ENCODE assay signal across 18 cellular contexts in genomic region chr11:112459001-112459400, GRCh38.
DNase-seq lines count a peak whose midpoint lies in the region; ATAC-seq and TF ChIP-seq lines count a peak whose summit lies in the region.
"Had no signal": no experiment of that assay in that cellular context is flagged by ENCODE, and none has a peak within 500 bp of the region (broad histone marks: within the 10 kb centered on the region; RNA-seq: fewer than 3 reads in every experiment).

No MANE protein-coding gene starts in this region.

- peak overlapping the region; percentile 50; the same call in 1 of the 2 replicates for H3K27ac ChIP-seq in ACC112 (ENCODE audit: low read depth, low read length)
- H3K27ac ChIP-seq in SU-DHL-6 (ENCODE audit: low read depth, low read length) = no peak overlapping the region
- H3K27ac ChIP-seq: heart left ventricle, left ventricle myocardium inferior, uterus had no signal

- H3K9ac ChIP-seq in SU-DHL-6 (ENCODE audit: low read length) = no peak overlapping the region

- H3K9me2 ChIP-seq in SU-DHL-6 (replicated peaks; ENCODE audit: insufficient read depth, low read length) = no peaks in the 10 kb centered on the region

- no peak for TF ChIP-seq CTCF in HFFc6 (IDR thresholded peaks at IDR 0.05)
- no peak for TF ChIP-seq CTCF in SU-DHL-6 (IDR thresholded peaks at IDR 0.05; ENCODE audit: insufficient read depth, low read length, poor library complexity, severe bottlenecking)
- TF ChIP-seq CTCF in fibroblast of villous mesenchyme (IDR thresholded peaks at IDR 0.05; ENCODE audit: insufficient read depth, low read depth, low read length) = no peak

- H3K79me2 ChIP-seq in ACC112 (ENCODE audit: control insufficient read depth, insufficient read depth, low read length, unreplicated experiment) = no peaks in the 10 kb centered on the region
- no peaks in the 10 kb centered on the region for H3K79me2 ChIP-seq in SU-DHL-6 (ENCODE audit: insufficient read depth, low read length)

- H3K4me1 Mint-ChIP-seq in HFFc6 (ENCODE audit: low read depth) = peaks cover 24% of the 10 kb centered on the region
- H3K4me1 Mint-ChIP-seq: B cell had no signal

- H4K20me1 ChIP-seq in SU-DHL-6 (ENCODE audit: low read depth, low read length) = no peaks in the 10 kb centered on the region

- DNase-seq in HFFc6 (no peak), fibroblast of villous mesenchyme (ENCODE audit: low read depth) (peak; percentile 38), NCI-H1092 (lab: John Stamatoyannopoulos, UW) (no peak), SKM-1 treated with dmso at 0.1 percent for 144 hours (lab: John Stamatoyannopoulos, UW; ENCODE audit: unreplicated experiment) (no peak), NCI-H1694 (lab: John Stamatoyannopoulos, UW) (no peak)
- DNase-seq: activated CD4-positive, alpha-beta T cell treated with anti-CD3 and anti-CD28 coated beads for 1 hour; activated T-cell treated with anti-CD3 and anti-CD28 coated beads, Interleukin-2, amount 50 U/mL, for 48 hours; anterior cingulate cortex; GF-D8; heart left ventricle; Kasumi-1; left ventricle myocardium inferior; NCI-H2227 treated with DMSO at 0.1 percent for 48 hours; uterus had no signal

- no peaks in the 10 kb centered on the region for H3K36me3 Mint-ChIP-seq in HFFc6 (ENCODE audit: low read depth)

- no peaks in the 10 kb centered on the region for H3F3A ChIP-seq in SU-DHL-6 (ENCODE audit: insufficient read depth)

- H2AFZ ChIP-seq in ACC112 (ENCODE audit: low read length, unreplicated experiment) (peak overlapping the region; percentile 98), SU-DHL-6 (ENCODE audit: low read depth, low read length, severe bottlenecking) (no peak overlapping the region)

- H3K27me3 ChIP-seq in ACC112 (ENCODE audit: insufficient read depth, low read length) = no peaks in the 10 kb centered on the region
- 0 out of 2 replicates have a peak, but pooled peaks cover 5% of the 10 kb centered on the region for H3K27me3 ChIP-seq in SU-DHL-6 (ENCODE audit: low read length)
- H3K27me3 ChIP-seq: heart left ventricle, uterus had no signal

- H3K9me3 Mint-ChIP-seq in HFFc6 = no peaks in the 10 kb centered on the region

- H3K4me2 ChIP-seq in SU-DHL-6 (ENCODE audit: low read depth, low read length, poor library complexity, severe bottlenecking) = peak overlapping the region; percentile 49

- peak overlapping the region; percentile 94 for H3K4me3 Mint-ChIP-seq in HFFc6
- H3K4me3 Mint-ChIP-seq: B cell had no signal

- peak overlapping the region; percentile 80 for H3K27ac Mint-ChIP-seq in HFFc6
- H3K27ac Mint-ChIP-seq: B cell had no signal

- H3K4me3 ChIP-seq in ACC112 (ENCODE audit: low read depth, low read length) (peak overlapping the region; percentile 81), SU-DHL-6 (ENCODE audit: insufficient read depth, low read length, poor library complexity, severe bottlenecking) (peak overlapping the region; percentile 14), fibroblast of villous mesenchyme (ENCODE audit: low read depth, low read length) (peak overlapping the region; percentile 37)
- H3K4me3 ChIP-seq: heart left ventricle, left ventricle myocardium inferior, uterus had no signal

- no peaks in the 10 kb centered on the region for H3K4me1 ChIP-seq in ACC112 (ENCODE audit: control insufficient read depth, insufficient read depth, low read length, unreplicated experiment)
- H3K4me1 ChIP-seq: left ventricle myocardium inferior, uterus had no signal

- no peaks in the 10 kb centered on the region for H3K27me3 Mint-ChIP-seq in HFFc6 (ENCODE audit: insufficient read depth)
- H3K27me3 Mint-ChIP-seq: B cell had no signal

- no peaks in the 10 kb centered on the region for H3K36me3 ChIP-seq in ACC112 (ENCODE audit: insufficient read depth, low read length)
- no peaks in the 10 kb centered on the region for H3K36me3 ChIP-seq in SU-DHL-6 (ENCODE audit: low read length)
- H3K36me3 ChIP-seq: heart left ventricle, left ventricle myocardium inferior, uterus had no signal

- no peak for ATAC-seq in GM18520 (IDR thresholded peaks at IDR 0.05; ENCODE audit: unreplicated experiment)
- ATAC-seq: heart left ventricle had no signal

- H3K9me3 ChIP-seq in SU-DHL-6 (ENCODE audit: insufficient read depth, low read length) = no peaks in the 10 kb centered on the region
- H3K9me3 ChIP-seq: uterus had no signal

Comparison
In these comparisons a context has a peak if more than half of its experiments do, and no peak if none do; other contexts are left out.
1. H3K4me3 ChIP-seq: peak in every context shown above with its lines; median percentile 81 in ACC112; 37 in fibroblast of villous mesenchyme; 14 in SU-DHL-6.